23 cellular contexts compared by ENCODE assay signal in the genomic region with DNA sequence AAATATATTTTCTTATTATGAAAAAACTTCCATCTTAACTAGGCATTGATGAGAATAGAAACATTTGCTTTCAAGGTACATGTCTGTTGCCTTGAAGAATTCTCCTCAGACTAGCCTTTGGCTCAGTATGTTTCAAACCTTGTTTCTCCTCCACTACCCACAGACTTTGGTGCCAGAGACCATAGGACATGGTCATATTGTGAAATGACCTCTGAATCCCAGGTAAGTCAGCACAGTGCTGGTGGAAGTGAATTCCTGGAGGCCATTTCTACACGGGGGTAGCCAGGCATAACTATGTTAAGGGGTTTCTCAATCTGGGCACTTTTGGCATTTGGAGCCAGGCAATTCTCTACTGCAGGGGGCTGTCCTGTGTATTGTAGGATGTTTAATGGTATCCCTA.
"Had no signal": no experiment of that assay in that cellular context is flagged by ENCODE, and none has a peak within 500 bp of the region (broad histone marks: within the 10 kb centered on the region; RNA-seq: fewer than 3 reads in every experiment).

No MANE protein-coding gene starts in this region.

- H3K9me3 ChIP-seq: breast epithelium had no signal

- H3K4me3 ChIP-seq: breast epithelium, SK-N-MC had no signal

- H3K4me1 ChIP-seq: breast epithelium had no signal

- DNase-seq: activated CD4-positive, alpha-beta memory T cell treated with anti-CD3 and anti-CD28 coated beads, Interleukin-2, amount 10 ng/mL, durations not matched to agents 7 days and 5 days; activated CD4-positive, alpha-beta T cell treated with anti-CD3 and anti-CD28 coated beads for 36 hours; activated CD4-positive, alpha-beta T cell treated with anti-CD3 and anti-CD28 coated beads, Interleukin-2, amount 50 U/mL, for 1 hour; activated effector memory CD4-positive, alpha-beta T cell treated with Interleukin-2 at 50 U/mL for 16 hours; activated naive CD4-positive, alpha-beta T cell; activated naive CD8-positive, alpha-beta T cell treated with anti-CD3 and anti-CD28 coated beads, Interleukin-2, amount 10 ng/mL, durations not matched to agents 7 days and 5 days; activated T-cell treated with anti-CD3 and anti-CD28 coated beads for 4 hours; aorta; central memory CD4-positive, alpha-beta T cell; Karpas-422; MM.1S; NCI-H1105 treated with DMSO at 0.1 percent for 48 hours; NCI-H1436 treated with DMSO at 0.1 percent for 48 hours; NCI-H187; NCI-H2081; NCI-H446; NCI-H524; PC-3; SIG-M5; T-cell had no signal

- H3K27me3 ChIP-seq: breast epithelium had no signal

- H3K27ac ChIP-seq: breast epithelium, SK-N-MC, VCaP had no signal

- H3K27me3 Mint-ChIP-seq: activated CD4-positive, alpha-beta memory T cell treated with anti-CD3 and anti-CD28 coated beads, Interleukin-2, amount 10 ng/mL, durations not matched to agents 7 days and 5 days; activated CD4-positive, alpha-beta T cell treated with anti-CD3 and anti-CD28 coated beads for 36 hours; activated naive CD8-positive, alpha-beta T cell treated with anti-CD3 and anti-CD28 coated beads, Interleukin-2, amount 10 ng/mL, durations not matched to agents 7 days and 5 days; T-cell had no signal

- H3K36me3 ChIP-seq: breast epithelium had no signal

- H3K4me3 Mint-ChIP-seq: activated CD4-positive, alpha-beta memory T cell treated with anti-CD3 and anti-CD28 coated beads, Interleukin-2, amount 10 ng/mL, durations not matched to agents 7 days and 5 days; activated CD4-positive, alpha-beta T cell treated with anti-CD3 and anti-CD28 coated beads for 36 hours; activated naive CD8-positive, alpha-beta T cell treated with anti-CD3 and anti-CD28 coated beads, Interleukin-2, amount 10 ng/mL, durations not matched to agents 7 days and 5 days; T-cell had no signal

- ATAC-seq: activated CD4-positive, alpha-beta T cell treated with anti-CD3 and anti-CD28 coated beads for 36 hours; PC-3; T-cell had no signal

- H3K9me3 Mint-ChIP-seq: activated CD4-positive, alpha-beta memory T cell treated with anti-CD3 and anti-CD28 coated beads, Interleukin-2, amount 10 ng/mL, durations not matched to agents 7 days and 5 days; activated naive CD8-positive, alpha-beta T cell treated with anti-CD3 and anti-CD28 coated beads, Interleukin-2, amount 10 ng/mL, durations not matched to agents 7 days and 5 days; T-cell had no signal

- H3K27ac Mint-ChIP-seq: activated CD4-positive, alpha-beta memory T cell treated with anti-CD3 and anti-CD28 coated beads, Interleukin-2, amount 10 ng/mL, durations not matched to agents 7 days and 5 days; activated CD4-positive, alpha-beta T cell treated with anti-CD3 and anti-CD28 coated beads for 36 hours; activated naive CD8-positive, alpha-beta T cell treated with anti-CD3 and anti-CD28 coated beads, Interleukin-2, amount 10 ng/mL, durations not matched to agents 7 days and 5 days; T-cell had no signal
